In genomic region chr1:219173758-219174671, GRCh38 we compare ENCODE assay signal across 8 cellular contexts. TPM values are rescaled to one million over a fixed set of nuclear protein-coding genes. Genes with fewer than 3 reads are reported as not detected.
A peak's percentile ranks its signal among the peaks of the same experiment; 100 is the strongest.
DNase-seq lines count a peak whose midpoint lies in the region; ATAC-seq and TF ChIP-seq lines count a peak whose summit lies in the region.

TSS of gene LYPLAL1 (plus strand) at chr1:219173878. CDS start at chr1:219173891, 13 bp downstream.

- ATAC-seq in activated CD8-positive, alpha-beta memory T cell treated with anti-CD3 and anti-CD28 coated beads, Interleukin-2, amount 10 ng/mL, durations not matched to agents 7 days and 5 days = peak; percentile 96

- H3K27ac Mint-ChIP-seq in Caco-2 (ENCODE audit: unreplicated experiment) = peak within 1 kb of the TSS; percentile 94
- H3K27ac Mint-ChIP-seq in activated CD8-positive, alpha-beta memory T cell treated with anti-CD3 and anti-CD28 coated beads, Interleukin-2, amount 10 ng/mL, durations not matched to agents 7 days and 5 days = peak within 1 kb of the TSS; percentile 96

- H3K4me1 ChIP-seq in Caco-2 (0 out of 2 replicates have a peak, but pooled peaks cover 4% of the 10 kb centered on the region), endocrine pancreas (ENCODE audit: control insufficient read depth, insufficient read depth, low read length) (peaks cover 22% of the 10 kb centered on the region)

- H3K36me3 ChIP-seq in Caco-2 (ENCODE audit: control insufficient read depth, insufficient read depth, low read length) = no peaks in the 10 kb centered on the region
- H3K36me3 ChIP-seq in endocrine pancreas (ENCODE audit: control insufficient read depth, insufficient read depth, low read length) = no peaks in the 10 kb centered on the region

- BruUV-seq in Caco-2 (replicated peaks; lab: Mats Ljungman, UMichigan) = TSS peak; percentile 49

- H3K4me1 Mint-ChIP-seq in Caco-2 (ENCODE audit: low read depth, unreplicated experiment) = peaks cover 23% of the 10 kb centered on the region
- H3K4me1 Mint-ChIP-seq in activated CD8-positive, alpha-beta memory T cell treated with anti-CD3 and anti-CD28 coated beads, Interleukin-2, amount 10 ng/mL, durations not matched to agents 7 days and 5 days = peaks cover 38% of the 10 kb centered on the region

- H3K4me3 Mint-ChIP-seq in Caco-2 (ENCODE audit: unreplicated experiment) = peak within 1 kb of the TSS; percentile 96
- peak within 1 kb of the TSS; percentile 95 for H3K4me3 Mint-ChIP-seq in activated CD8-positive, alpha-beta memory T cell treated with anti-CD3 and anti-CD28 coated beads, Interleukin-2, amount 10 ng/mL, durations not matched to agents 7 days and 5 days

- intact Hi-C loops in Caco-2 (cut with micrococcal nuclease; ENCODE audit: unreplicated experiment) = loop anchor here (5.0 to 10.0 kb wide), 3 partner anchors 141 to 827 kb away; partner anchors contain the start of gene TGFB2

- H3K4me3 ChIP-seq in Caco-2 (ENCODE audit: low read depth, low read length) = peak within 1 kb of the TSS; percentile 75
- H3K4me3 ChIP-seq in endocrine pancreas (ENCODE audit: control insufficient read depth, insufficient read depth, low read length) = peak within 1 kb of the TSS; percentile 86

- peak; percentile 84 to 90 for DNase-seq in Caco-2
- DNase-seq in GM20000 (ENCODE audit: low spot score) = peak; percentile 88
- peak; percentile 53 for DNase-seq in HS-5 (ENCODE audit: low read depth)
- peak; percentile 73 for DNase-seq in NOMO-1 treated with dmso at 0.1 percent for 144 hours (lab: John Stamatoyannopoulos, UW; ENCODE audit: unreplicated experiment)
- DNase-seq in activated CD8-positive, alpha-beta memory T cell treated with anti-CD3 and anti-CD28 coated beads, Interleukin-2, amount 10 ng/mL, durations not matched to agents 7 days and 5 days = peak; percentile 90
- peak; percentile 96 for DNase-seq in mesenteric fat pad (ENCODE audit: low spot score)
- DNase-seq in stimulated activated CD8-positive, alpha-beta memory T cell treated with anti-CD3 and anti-CD28 coated beads, Interleukin-15, amount 100 ng/mL, for 1 hour (ENCODE audit: low read depth) = peak; percentile 66

- peak within 1 kb of the TSS; percentile 97 for H3K9ac ChIP-seq in endocrine pancreas (ENCODE audit: control insufficient read depth, insufficient read depth, low read length)

- no peaks in the 10 kb centered on the region for H3K27me3 Mint-ChIP-seq in Caco-2 (ENCODE audit: insufficient read depth, unreplicated experiment)
- H3K27me3 Mint-ChIP-seq in activated CD8-positive, alpha-beta memory T cell treated with anti-CD3 and anti-CD28 coated beads, Interleukin-2, amount 10 ng/mL, durations not matched to agents 7 days and 5 days = no peaks in the 10 kb centered on the region

- POLR2A ChIA-PET in Caco-2 (lab: Charles Lee) = interaction anchor here (0.5 to 1.0 kb wide), 2 partner anchors 10 to 14 kb away, joined by 3 to 4 read pairs; no protein-coding TSS in a partner anchor

- no peaks in the 10 kb centered on the region for H3K9me3 Mint-ChIP-seq in Caco-2 (ENCODE audit: unreplicated experiment)
- no peaks in the 10 kb centered on the region for H3K9me3 Mint-ChIP-seq in activated CD8-positive, alpha-beta memory T cell treated with anti-CD3 and anti-CD28 coated beads, Interleukin-2, amount 10 ng/mL, durations not matched to agents 7 days and 5 days (ENCODE audit: low read depth)

- peaks cover 6% of the 10 kb centered on the region for H3K36me3 Mint-ChIP-seq in Caco-2 (ENCODE audit: insufficient read depth, unreplicated experiment)
- peaks cover 7% of the 10 kb centered on the region for H3K36me3 Mint-ChIP-seq in activated CD8-positive, alpha-beta memory T cell treated with anti-CD3 and anti-CD28 coated beads, Interleukin-2, amount 10 ng/mL, durations not matched to agents 7 days and 5 days

- CTCF ChIA-PET in Caco-2 (lab: Charles Lee) = interaction anchor here (0.6 kb wide), 1 partner anchor 835 kb away, joined by 3 read pairs; no protein-coding TSS in a partner anchor
- CTCF ChIA-PET in activated CD8-positive, alpha-beta memory T cell treated with anti-CD3 and anti-CD28 coated beads, Interleukin-2, amount 10 ng/mL, durations not matched to agents 7 days and 5 days (lab: Charles Lee) = interaction anchor here (0.6 to 1.8 kb wide), 4 partner anchors 13 to 889 kb away, joined by 3 to 4 read pairs (median 3); partner anchors contain the start of gene RRP15

- H3K27me3 ChIP-seq in Caco-2 (replicated peaks; ENCODE audit: control insufficient read depth, insufficient read depth, low read length) = no peaks in the 10 kb centered on the region
- H3K27me3 ChIP-seq in endocrine pancreas (ENCODE audit: control insufficient read depth, insufficient read depth, low read length) = no peaks in the 10 kb centered on the region

- H3K9me3 ChIP-seq in Caco-2 = no peaks in the 10 kb centered on the region
- H3K9me3 ChIP-seq in endocrine pancreas (ENCODE audit: control insufficient read depth, low read length) = no peaks in the 10 kb centered on the region

- TF ChIP-seq CTCF in Caco-2 (IDR thresholded peaks at IDR 0.05; ENCODE audit: insufficient read depth in 1 of 2, low read depth in 1 of 2, low read length in 1 of 2, severe bottlenecking in 1 of 2, unreplicated experiment in 1 of 2) (peak in 1 of 2 experiments; percentile 26), GM20000 (IDR thresholded peaks at IDR 0.05; ENCODE audit: extremely low read depth, missing control alignments) (no peak)

RNA-seq across cellular contexts. Expression of gene LYPLAL1, which starts in this region (rescaled TPM):
- total RNA-seq in Caco-2 (2022) (20.4 and 27.1 TPM in 2 replicates), mesenteric fat pad (28.1 TPM)
- 10 to 100 TPM; 16.7 to 17.7 TPM for total RNA-seq in activated CD8-positive, alpha-beta memory T cell treated with anti-CD3 and anti-CD28 coated beads, Interleukin-2, amount 10 ng/mL, durations not matched to agents 7 days and 5 days

Comparison
In these comparisons a context has a peak if more than half of its experiments do, and no peak if none do; other contexts are left out.
1. Peak in every context shown above with its lines: DNase-seq, ATAC-seq and H3K4me3 ChIP-seq.